ENCODE assay signal across 9 cellular contexts in the genomic region with DNA sequence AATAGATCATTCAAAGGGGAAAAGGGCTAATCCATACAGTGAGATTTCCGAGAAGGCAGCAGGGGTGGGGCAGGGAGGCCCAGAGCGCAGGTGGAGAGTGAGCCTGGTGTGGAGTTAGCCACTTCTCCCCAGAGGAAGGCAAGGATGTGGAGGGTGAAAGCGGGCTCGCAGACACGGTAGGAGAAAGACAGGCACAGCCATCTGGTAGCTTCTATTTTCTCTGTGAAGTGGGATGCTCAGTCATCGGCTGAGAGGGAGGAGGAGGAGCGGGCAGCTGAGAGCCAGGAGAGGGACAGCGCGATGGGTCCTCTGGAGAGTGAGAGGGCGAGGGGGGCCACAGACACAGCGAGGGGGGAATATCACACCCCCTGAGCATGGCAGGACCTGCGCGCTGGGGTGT.
A peak's percentile ranks its signal among the peaks of the same experiment; 100 is the strongest.
DNase-seq lines count a peak whose midpoint lies in the region; ATAC-seq, FAIRE-seq and TF ChIP-seq lines count a peak whose summit lies in the region.
"Had no signal": no experiment of that assay in that cellular context is flagged by ENCODE, and none has a peak within 500 bp of the region (broad histone marks: within the 10 kb centered on the region; RNA-seq: fewer than 3 reads in every experiment).

No MANE protein-coding gene starts in this region.

- H3K23me2 ChIP-seq in H1 (ENCODE audit: low read depth, low read length): no peaks in the 10 kb centered on the region; the same call in 1 of the 2 replicates

- H3K27me3 ChIP-seq in H1 (replicated peaks in 1 of 4; ENCODE audit: control insufficient read depth in 3 of 4, extremely low read depth in 1 of 4, insufficient read depth in 3 of 4, low read length in 3 of 4) (no peaks in the 10 kb centered on the region), sigmoid colon (no peaks in the 10 kb centered on the region)
- H3K27me3 ChIP-seq: pancreas had no signal

- H4K8ac ChIP-seq in H1 (ENCODE audit: extremely low read depth, insufficient read depth, low read length): no peak overlapping the region

- H3K4me1 ChIP-seq in H1 (replicated peaks in 1 of 4; ENCODE audit: control insufficient read depth in 3 of 4, insufficient read depth in 4 of 4, low read length in 3 of 4) (peaks cover 7 to 14% (median 11%) of the 10 kb centered on the region in 4 experiments), sigmoid colon (peaks cover 0 to 30% (median 23%) of the 10 kb centered on the region in 4 donors)
- H3K4me1 ChIP-seq: pancreas had no signal

- peak overlapping the region; percentile 49 for H4K91ac ChIP-seq in H1 (replicated peaks; ENCODE audit: insufficient read length, low read length)

- no peak overlapping the region for H3K56ac ChIP-seq in H1 (replicated peaks; ENCODE audit: insufficient read length, low read depth, low read length)

- H3K4me3 ChIP-seq in H1 (ENCODE audit: extremely low read depth in 1 of 4, insufficient read depth in 2 of 4, low read depth in 3 of 4, low read length in 4 of 4): no peak overlapping the region
- H3K4me3 ChIP-seq in sigmoid colon: peak overlapping the region in 3 of 4 donors; percentile 15 to 29 (median 23)
- H3K4me3 ChIP-seq: pancreas had no signal

- TF ChIP-seq POLR2A in H1 (IDR thresholded peaks at IDR 0.05; ENCODE audit: control extremely low read depth in 1 of 2, low read depth in 2 of 2, low read length in 2 of 2) (no peak), sigmoid colon (IDR thresholded peaks at IDR 0.05) (no peak)

- H3K27ac ChIP-seq in H1 (ENCODE audit: low read depth, low read length) (no peak overlapping the region), sigmoid colon (peak overlapping the region; percentile 88 to 92 (median 90))
- H3K27ac ChIP-seq: pancreas had no signal

- no peaks in the 10 kb centered on the region for H3K79me1 ChIP-seq in H1 (ENCODE audit: low read depth, low read length)

- peak overlapping the region; percentile 62; the same call in 1 of the 2 replicates for H3K18ac ChIP-seq in H1 (ENCODE audit: extremely low read depth, low read length)

- H3K4me2 ChIP-seq in H1 (ENCODE audit: insufficient read depth in 1 of 2, low read depth in 2 of 2, low read length in 2 of 2): no peak overlapping the region

- no peaks in the 10 kb centered on the region for H4K20me1 ChIP-seq in H1 (replicated peaks in 1 of 2; ENCODE audit: control insufficient read depth in 1 of 2, insufficient read depth in 2 of 2, low read length in 2 of 2)

- H2AK5ac ChIP-seq in H1 (ENCODE audit: low read depth, low read length): peak overlapping the region; percentile 93; the same call in 1 of the 2 replicates

- H3K14ac ChIP-seq in H1 (ENCODE audit: insufficient read length): no peak overlapping the region

- CTCF ChIA-PET in H1 (lab: Charles Lee; ENCODE audit: partially characterized antibody): interaction anchor here (0.6 to 1.2 kb wide), 5 partner anchors 13 to 1174 kb away, joined by 3 read pairs; no protein-coding TSS in a partner anchor

- H3K23ac ChIP-seq in H1 (ENCODE audit: insufficient read length): no peak overlapping the region

- H3K79me2 ChIP-seq in H1 (ENCODE audit: control insufficient read depth in 1 of 2, insufficient read depth in 2 of 2, low read length in 2 of 2): no peaks in the 10 kb centered on the region; a peak in 1 of 4 replicates

- no peak for ATAC-seq in GM19397 (IDR thresholded peaks at IDR 0.05; ENCODE audit: unreplicated experiment)
- no peak for ATAC-seq in HG02763 (IDR thresholded peaks at IDR 0.05; ENCODE audit: unreplicated experiment)
- ATAC-seq: activated T-helper 17 cell treated with anti-CD3 and anti-CD28 coated beads, Interleukin-2, amount 50 U/mL, for 72 hours had no signal

- no peak overlapping the region for H2BK20ac ChIP-seq in H1 (ENCODE audit: low read length)

- H2BK120ac ChIP-seq in H1 (replicated peaks; ENCODE audit: low read depth, low read length): no peak overlapping the region

- WGBS in H1 (ENCODE audit: extremely low coverage in 1 of 2, insufficient coverage in 1 of 2, insufficient read length in 1 of 2, insufficient replicate concordance in 2 of 2, low coverage in 1 of 2, low lambda C conversion rate in 2 of 2, missing lambda C conversion rate in 1 of 2), 2 experiments: 82% methylated on average over 13 of the region's 13 CpGs; no CpG with 5 or more reads in 1 of the 2 experiments
- WGBS in sigmoid colon, 2 donors: 39 to 40% methylated on average over 13 of the region's 13 CpGs

- TF ChIP-seq RAD21 in H1 (IDR thresholded peaks at IDR 0.05 in 1 of 2, conservative IDR thresholded peaks at IDR 0.05 in 1 of 2; ENCODE audit: low read depth in 2 of 2, low read length in 2 of 2): no peak

- H4K5ac ChIP-seq in H1 (ENCODE audit: insufficient read length, low read depth, low read length): no peak overlapping the region

- TF ChIP-seq CTCF in H1 (IDR thresholded peaks at IDR 0.05; ENCODE audit: control extremely low read depth in 1 of 3, insufficient read depth in 1 of 3, low read depth in 1 of 3, low read length in 3 of 3): no peak
- no peak for TF ChIP-seq CTCF in sigmoid colon (IDR thresholded peaks at IDR 0.05)

- no peak overlapping the region for H3K9ac ChIP-seq in H1 (replicated peaks in 1 of 4; ENCODE audit: extremely low read depth in 1 of 4, low read depth in 3 of 4, low read length in 3 of 4)

- POLR2A ChIA-PET in H1 (lab: Charles Lee; ENCODE audit: partially characterized antibody): interaction anchor here (1.0 kb wide), 1 partner anchor 12 kb away, joined by 3 read pairs; no protein-coding TSS in a partner anchor

- intact Hi-C loops in sigmoid colon (cut with DNase I): loop anchor here (2.0 kb wide), 1 partner anchor 26 kb away; no protein-coding TSS in a partner anchor

- peak overlapping the region; percentile 84; the same call in 1 of the 2 replicates for H2BK12ac ChIP-seq in H1 (ENCODE audit: low read depth, low read length)

- no peak for FAIRE-seq in H1 (lab: Jason Lieb, UNC)
- FAIRE-seq: pancreas had no signal

- peaks cover 0 to 11% of the 10 kb centered on the region in 2 experiments; a peak in 2 of 4 replicates for H3K9me3 ChIP-seq in H1 (ENCODE audit: insufficient read depth in 2 of 2, low read depth in 1 of 2, low read length in 1 of 2)
- no peaks in the 10 kb centered on the region for H3K9me3 ChIP-seq in sigmoid colon
- H3K9me3 ChIP-seq: pancreas had no signal

- no peak overlapping the region for H2BK5ac ChIP-seq in H1 (ENCODE audit: low read depth, low read length)

- no peaks in the 10 kb centered on the region for H3K36me3 ChIP-seq in H1 (ENCODE audit: control insufficient read depth in 2 of 4, insufficient read depth in 4 of 4, low read length in 3 of 4)
- H3K36me3 ChIP-seq in sigmoid colon: no peaks in the 10 kb centered on the region
- H3K36me3 ChIP-seq: pancreas had no signal

- TF ChIP-seq EP300 in H1 (IDR thresholded peaks at IDR 0.05; ENCODE audit: borderline replicate concordance in 1 of 2, low read depth in 2 of 2, low read length in 2 of 2) (no peak), sigmoid colon (IDR thresholded peaks at IDR 0.05) (no peak)

- H2AFZ ChIP-seq in H1 (ENCODE audit: low read length): no peak overlapping the region

- DNase-seq in ELR (ENCODE audit: low read depth) (peak; percentile 79), NCI-H446 (lab: John Stamatoyannopoulos, UW) (peak; percentile 38 to 61), H1 (ENCODE audit: low read depth in 1 of 2, low spot score in 2 of 2) (no peak), sigmoid colon (peak; percentile 67), pons (ENCODE audit: low spot score) (no peak)
- DNase-seq: pancreas had no signal

- H3K4ac ChIP-seq in H1 (replicated peaks; ENCODE audit: insufficient read length, low read depth, low read length): no peak overlapping the region

- 0 out of 2 replicates have a peak overlapping the region, but pooled peaks have one; percentile 73 for H2BK15ac ChIP-seq in H1 (ENCODE audit: low read length)

TF ChIP-seq in H1, 55 proteins besides CTCF, POLR2A, EP300 and RAD21:
- TF ChIP-seq, protein P1, sequence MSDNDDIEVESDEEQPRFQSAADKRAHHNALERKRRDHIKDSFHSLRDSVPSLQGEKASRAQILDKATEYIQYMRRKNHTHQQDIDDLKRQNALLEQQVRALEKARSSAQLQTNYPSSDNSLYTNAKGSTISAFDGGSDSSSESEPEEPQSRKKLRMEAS (IDR thresholded peaks at IDR 0.05): no peak
- TF ChIP-seq KDM5A (IDR thresholded peaks at IDR 0.05; ENCODE audit: low read length) (no peak), SRF (IDR thresholded peaks at IDR 0.05; ENCODE audit: low read depth, low read length) (no peak), TBP (IDR thresholded peaks at IDR 0.05; ENCODE audit: low read depth, low read length) (no peak), GTF2F1 (IDR thresholded peaks at IDR 0.05; ENCODE audit: borderline replicate concordance, low read depth, low read length) (no peak), CBX8 (IDR thresholded peaks at IDR 0.05; ENCODE audit: borderline replicate concordance, low read depth, low read length) (no peak), SIX5 (IDR thresholded peaks at IDR 0.05; ENCODE audit: low read depth, low read length) (no peak), RFX5 (IDR thresholded peaks at IDR 0.05; ENCODE audit: borderline replicate concordance, low read depth, low read length) (no peak), BCL11A (IDR thresholded peaks at IDR 0.05; ENCODE audit: low read depth in 2 of 2, low read length in 2 of 2) (no peak), POLR2AphosphoS5 (IDR thresholded peaks at IDR 0.05; ENCODE audit: low read depth, low read length) (no peak), POU5F1 (IDR thresholded peaks at IDR 0.05; ENCODE audit: low read depth, low read length) (no peak), JUND (IDR thresholded peaks at IDR 0.05; ENCODE audit: low read length) (no peak)
- TF ChIP-seq, protein P2, sequence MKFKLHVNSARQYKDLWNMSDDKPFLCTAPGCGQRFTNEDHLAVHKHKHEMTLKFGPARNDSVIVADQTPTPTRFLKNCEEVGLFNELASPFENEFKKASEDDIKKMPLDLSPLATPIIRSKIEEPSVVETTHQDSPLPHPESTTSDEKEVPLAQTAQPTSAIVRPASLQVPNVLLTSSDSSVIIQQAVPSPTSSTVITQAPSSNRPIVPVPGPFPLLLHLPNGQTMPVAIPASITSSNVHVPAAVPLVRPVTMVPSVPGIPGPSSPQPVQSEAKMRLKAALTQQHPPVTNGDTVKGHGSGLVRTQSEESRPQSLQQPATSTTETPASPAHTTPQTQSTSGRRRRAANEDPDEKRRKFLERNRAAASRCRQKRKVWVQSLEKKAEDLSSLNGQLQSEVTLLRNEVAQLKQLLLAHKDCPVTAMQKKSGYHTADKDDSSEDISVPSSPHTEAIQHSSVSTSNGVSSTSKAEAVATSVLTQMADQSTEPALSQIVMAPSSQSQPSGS (IDR thresholded peaks at IDR 0.05; ENCODE audit: low read length): no peak
- TF ChIP-seq, protein P3, sequence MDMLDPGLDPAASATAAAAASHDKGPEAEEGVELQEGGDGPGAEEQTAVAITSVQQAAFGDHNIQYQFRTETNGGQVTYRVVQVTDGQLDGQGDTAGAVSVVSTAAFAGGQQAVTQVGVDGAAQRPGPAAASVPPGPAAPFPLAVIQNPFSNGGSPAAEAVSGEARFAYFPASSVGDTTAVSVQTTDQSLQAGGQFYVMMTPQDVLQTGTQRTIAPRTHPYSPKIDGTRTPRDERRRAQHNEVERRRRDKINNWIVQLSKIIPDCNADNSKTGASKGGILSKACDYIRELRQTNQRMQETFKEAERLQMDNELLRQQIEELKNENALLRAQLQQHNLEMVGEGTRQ (IDR thresholded peaks at IDR 0.05; ENCODE audit: low read length): no peak

Comparison
In these comparisons a context has a peak if more than half of its experiments do, and no peak if none do; other contexts are left out.
1. DNase-seq: peak in ELR (single experiment), NCI-H446 (2 of 2) and sigmoid colon (single experiment); none in H1 (0 of 2) and pons (single experiment).
2. H3K4me3 ChIP-seq: peak in sigmoid colon (3 of 4); none in H1 (0 of 4).